ENCODE assay signal across 9 cellular contexts in the genomic region with DNA sequence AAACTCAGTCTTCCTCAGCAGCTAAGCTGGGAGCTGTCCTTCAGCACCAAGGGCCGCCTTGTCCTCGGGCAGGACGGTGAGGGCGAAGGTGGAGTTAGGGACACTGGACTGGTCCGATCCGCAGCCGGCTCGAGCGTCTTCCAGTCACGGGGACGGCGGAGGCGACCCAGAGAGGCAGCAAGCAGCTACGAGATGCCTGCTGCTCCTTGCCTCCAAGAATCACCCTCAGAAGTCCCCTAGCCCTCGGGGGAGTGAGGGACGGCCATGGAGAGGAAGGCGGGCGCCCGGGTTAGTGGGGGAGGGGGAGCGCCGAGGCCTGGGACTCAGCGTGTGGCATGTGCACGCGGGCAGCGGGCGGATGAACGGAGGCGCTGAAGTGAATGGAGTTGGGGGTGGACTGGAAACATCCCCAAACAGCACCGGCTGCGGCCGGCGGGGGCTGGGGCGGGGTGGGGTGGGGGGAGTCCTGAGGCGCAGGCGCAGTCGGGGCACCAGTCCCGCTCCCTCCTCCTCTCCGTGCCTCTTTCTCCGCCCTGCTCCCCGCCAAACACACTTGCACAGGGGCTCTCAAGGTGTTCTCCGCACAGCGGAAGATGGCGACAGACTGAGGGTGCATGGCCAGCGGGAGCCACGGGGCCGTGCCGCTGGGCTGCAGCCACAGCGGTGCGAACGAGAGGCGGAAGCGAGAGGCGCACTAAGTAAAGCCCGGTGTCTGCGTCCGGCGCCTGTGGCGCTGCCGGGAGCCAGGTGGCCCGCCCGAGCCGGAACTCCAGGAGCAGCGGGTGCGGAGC. TPM values are rescaled to one million over a fixed set of nuclear protein-coding genes. Genes with fewer than 3 reads are reported as not detected.
DNase-seq lines count a peak whose midpoint lies in the region; ATAC-seq and TF ChIP-seq lines count a peak whose summit lies in the region.
"Had no signal": no experiment of that assay in that cellular context is flagged by ENCODE, and none has a peak within 500 bp of the region (broad histone marks: within the 10 kb centered on the region; RNA-seq: fewer than 3 reads in every experiment).

Gene NALF2, plus strand, starts transcription at position 492 of the 791 bp plus-strand sequence. CDS start 957 bp downstream, outside the sequence.

- no peak for DNase-seq in activated CD4-positive, CD25-positive, alpha-beta regulatory T cell (lab: John Stamatoyannopoulos, UW)
- peak; percentile 72 for DNase-seq in NCI-H2171 (lab: John Stamatoyannopoulos, UW)
- DNase-seq in activated naive CD4-positive, alpha-beta T cell treated with Interleukin-2 at 50 U/mL for 16 hours = peak; percentile 37
- DNase-seq in nucleus accumbens (lab: John Stamatoyannopoulos, UW) = peak in 47 of 56 donors; percentile 1 to 71 (median 38)
- peak; percentile 60 to 84 for DNase-seq in aorta

- H3K4me3 ChIP-seq in gastroesophageal sphincter (peak within 1 kb of the TSS; percentile 52 to 60), aorta (ENCODE audit: low read length in 2 of 2) (peak within 1 kb of the TSS in 1 of 2 donors; percentile 4)

- 20% methylated on average over 4 of the region's 64 CpGs; no CpG with 5 or more reads in 1 of the 2 donors for WGBS in gastroesophageal sphincter (ENCODE audit: low coverage in 1 of 2), 2 donors
- WGBS in aorta, 2 donors = 1 to 30% methylated on average over 53 to 63 of the region's 64 CpGs

- H3K27ac ChIP-seq in gastroesophageal sphincter = peak within 1 kb of the TSS in 3 of 4 donors; percentile 9 to 57 (median 31)
- H3K27ac ChIP-seq in aorta (ENCODE audit: low read depth in 1 of 2, low read length in 2 of 2) = no peak within 1 kb of the TSS

- intact Hi-C loops in aorta (cut with DNase I) = no loop called here

- TF ChIP-seq POLR2A in gastroesophageal sphincter (IDR thresholded peaks at IDR 0.05) = no peak

- ATAC-seq in activated CD4-positive, CD25-positive, alpha-beta regulatory T cell treated with anti-CD3 and anti-CD28 coated beads, Interleukin-2, amount 50 U/mL, for 24 hours = peak; percentile 43 to 44
- ATAC-seq in gastroesophageal sphincter (peak; percentile 60), aorta (ENCODE audit: low FRiP score) (peak; percentile 75), GM19455 (IDR thresholded peaks at IDR 0.05; ENCODE audit: unreplicated experiment) (no peak)

- H3K9me3 ChIP-seq in gastroesophageal sphincter = no peaks in the 10 kb centered on the region
- H3K9me3 ChIP-seq in aorta (ENCODE audit: control insufficient read depth, low read length) = peaks cover 2% of the 10 kb centered on the region

- TF ChIP-seq CTCF in gastroesophageal sphincter (IDR thresholded peaks at IDR 0.05) = no peak

- H3K27me3 ChIP-seq in gastroesophageal sphincter (peaks cover 44% of the 10 kb centered on the region), aorta (ENCODE audit: control insufficient read depth in 1 of 2, insufficient read depth in 2 of 2, low read length in 1 of 2) (no peaks in the 10 kb centered on the region)

- H3K36me3 ChIP-seq in gastroesophageal sphincter (no peaks in the 10 kb centered on the region), aorta (ENCODE audit: control insufficient read depth in 1 of 2, insufficient read depth in 2 of 2, low read length in 1 of 2) (no peaks in the 10 kb centered on the region)

- peaks cover 0 to 16% (median 2%) of the 10 kb centered on the region in 3 donors for H3K4me1 ChIP-seq in gastroesophageal sphincter
- H3K4me1 ChIP-seq in aorta (ENCODE audit: control insufficient read depth in 1 of 2, insufficient read depth in 2 of 2, low read length in 2 of 2) = no peaks in the 10 kb centered on the region

- no peak for TF ChIP-seq EP300 in gastroesophageal sphincter (IDR thresholded peaks at IDR 0.05)

RNA-seq across cellular contexts. Expression of gene NALF2, which starts in this region (rescaled TPM):
- total RNA-seq in gastroesophageal sphincter = under 1 TPM in 2 of 4 donors, not detected in 2; 0.27 to 0.58 TPM
- under 1 TPM in 1 of 2 donors, not detected in 1; 0.26 TPM for total RNA-seq in aorta
- polyA plus RNA-seq in aorta = under 1 TPM in 1 of 2 donors, not detected in 1; 0.13 TPM
- polyA plus RNA-seq: AG04450 had no signal

Comparison
In these comparisons a context has a peak if more than half of its experiments do, and no peak if none do; other contexts are left out.
1. Peak in ATAC-seq, H3K4me3 ChIP-seq and H3K27ac ChIP-seq in gastroesophageal sphincter; RNA of the gene not detected or under 1 TPM.
2. Peak in DNase-seq and ATAC-seq in aorta; RNA of the gene not detected or under 1 TPM.
3. DNase-seq: peak in NCI-H2171 (single experiment), activated naive CD4-positive, alpha-beta T cell treated with Interleukin-2 at 50 U/mL for 16 hours (single experiment) and nucleus accumbens (47 of 56); none in activated CD4-positive, CD25-positive, alpha-beta regulatory T cell (0 of 4).